Comparison of ENCODE assay signal across 15 cellular contexts in the genomic region with DNA sequence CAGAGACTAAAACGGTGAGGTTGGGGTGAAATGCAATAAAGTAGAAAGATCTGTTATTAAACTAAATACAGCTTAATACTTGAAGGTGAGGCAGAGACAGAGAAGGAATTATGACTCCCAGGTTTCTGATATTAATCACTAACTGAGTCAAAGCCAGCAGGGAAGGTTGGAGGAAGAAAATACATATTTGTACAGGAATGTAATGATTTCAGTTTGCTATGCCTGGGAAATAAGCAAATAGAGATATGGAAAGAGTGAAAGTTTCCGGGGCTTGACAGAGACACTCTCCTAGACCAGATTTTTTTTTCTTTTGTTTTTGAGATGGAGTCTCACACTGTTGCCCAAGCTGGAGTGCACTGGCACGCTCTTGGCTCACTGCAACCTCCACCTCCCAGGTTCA.
"Had no signal": no experiment of that assay in that cellular context is flagged by ENCODE, and none has a peak within 500 bp of the region (broad histone marks: within the 10 kb centered on the region; RNA-seq: fewer than 3 reads in every experiment).

No MANE protein-coding gene starts in this region.

- H3K27ac Mint-ChIP-seq: activated B cell treated with CpG ODN at 0.5 μM for 24 hours; activated CD4-positive, alpha-beta T cell treated with anti-CD3 and anti-CD28 coated beads, Interleukin-2, amount 10 ng/mL, durations not matched to agents 7 days and 5 days; activated naive CD4-positive, alpha-beta T cell treated with anti-CD3 and anti-CD28 coated beads, Interleukin-2, amount 10 ng/mL, durations not matched to agents 7 days and 5 days; activated T-helper 2 cell treated with anti-CD3 and anti-CD28 coated beads, Interferon-gamma antibody, Interleukin-2, Interleukin-4, amounts not matched to agents 10 μg/mL and 5 μg/mL and 100 μg/mL, durations not matched to agents 14 hours and 24 hours and 36 hours had no signal

- H3K9me3 ChIP-seq: gastroesophageal sphincter, ovary, vagina had no signal

- H3K9me3 Mint-ChIP-seq: activated B cell treated with CpG ODN at 0.5 μM for 24 hours; activated CD4-positive, alpha-beta T cell treated with anti-CD3 and anti-CD28 coated beads, Interleukin-2, amount 10 ng/mL, durations not matched to agents 7 days and 5 days; activated naive CD4-positive, alpha-beta T cell treated with anti-CD3 and anti-CD28 coated beads, Interleukin-2, amount 10 ng/mL, durations not matched to agents 7 days and 5 days; activated T-helper 2 cell treated with anti-CD3 and anti-CD28 coated beads, Interferon-gamma antibody, Interleukin-2, Interleukin-4, amounts not matched to agents 10 μg/mL and 5 μg/mL and 100 μg/mL, durations not matched to agents 14 hours and 24 hours and 36 hours; nephron had no signal

- H3K36me3 Mint-ChIP-seq: activated naive CD4-positive, alpha-beta T cell treated with anti-CD3 and anti-CD28 coated beads, Interleukin-2, amount 10 ng/mL, durations not matched to agents 7 days and 5 days had no signal

- H3K36me3 ChIP-seq: gastroesophageal sphincter, ovary, vagina had no signal

- H3K27ac ChIP-seq: gastroesophageal sphincter, ovary, vagina had no signal

- DNase-seq: activated B cell treated with CpG ODN at 0.5 μM for 24 hours; activated CD4-positive, alpha-beta T cell treated with anti-CD3 and anti-CD28 coated beads, Interleukin-2, amount 10 ng/mL, durations not matched to agents 7 days and 5 days; activated CD8-positive, alpha-beta memory T cell treated with anti-CD3 and anti-CD28 coated beads for 24 hours; activated naive CD4-positive, alpha-beta T cell treated with anti-CD3 and anti-CD28 coated beads, Interleukin-2, amount 10 ng/mL, durations not matched to agents 7 days and 5 days; activated T-cell treated with anti-CD3 and anti-CD28 coated beads for 4 hours; hippocampal formation; ovary; stimulated activated CD4-positive, alpha-beta T cell treated with anti-CD3 and anti-CD28 coated beads, Interleukin-4, amount 100 ng/mL, for 24 hours; T-helper 2 cell had no signal

- H3K27me3 Mint-ChIP-seq: activated B cell treated with CpG ODN at 0.5 μM for 24 hours; activated CD4-positive, alpha-beta T cell treated with anti-CD3 and anti-CD28 coated beads, Interleukin-2, amount 10 ng/mL, durations not matched to agents 7 days and 5 days; activated naive CD4-positive, alpha-beta T cell treated with anti-CD3 and anti-CD28 coated beads, Interleukin-2, amount 10 ng/mL, durations not matched to agents 7 days and 5 days had no signal

- H3K4me1 Mint-ChIP-seq: activated B cell treated with CpG ODN at 0.5 μM for 24 hours; activated CD4-positive, alpha-beta T cell treated with anti-CD3 and anti-CD28 coated beads, Interleukin-2, amount 10 ng/mL, durations not matched to agents 7 days and 5 days; activated naive CD4-positive, alpha-beta T cell treated with anti-CD3 and anti-CD28 coated beads, Interleukin-2, amount 10 ng/mL, durations not matched to agents 7 days and 5 days had no signal

- H3K27me3 ChIP-seq: gastroesophageal sphincter, ovary, vagina had no signal

- H3K4me3 ChIP-seq: gastroesophageal sphincter, ovary, vagina had no signal

- FAIRE-seq: endometrium, TTC549 had no signal

- H3K4me3 Mint-ChIP-seq: activated B cell treated with CpG ODN at 0.5 μM for 24 hours; activated CD4-positive, alpha-beta T cell treated with anti-CD3 and anti-CD28 coated beads, Interleukin-2, amount 10 ng/mL, durations not matched to agents 7 days and 5 days; activated naive CD4-positive, alpha-beta T cell treated with anti-CD3 and anti-CD28 coated beads, Interleukin-2, amount 10 ng/mL, durations not matched to agents 7 days and 5 days; nephron had no signal
